Comparison of ENCODE assay signal across 11 cellular contexts in the genomic region with DNA sequence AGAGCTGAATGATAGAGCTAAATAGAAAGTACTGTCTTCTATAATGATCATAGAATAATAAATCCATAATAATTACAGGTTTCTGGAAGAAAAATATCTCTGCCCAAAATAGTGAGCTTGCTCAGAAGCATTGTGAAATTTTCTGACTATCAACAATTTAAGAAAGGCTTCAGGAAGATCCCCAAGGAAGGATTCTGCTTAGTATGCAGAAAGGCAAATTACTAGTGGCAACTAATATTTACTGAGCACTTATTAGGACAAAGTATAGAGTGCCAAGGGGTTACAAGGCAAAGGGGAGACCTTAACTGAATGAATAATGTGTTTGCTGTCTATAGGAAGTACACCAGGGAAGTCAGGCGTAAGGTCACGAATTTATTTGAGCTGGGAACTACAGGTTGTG.
"Had no signal": no experiment of that assay in that cellular context is flagged by ENCODE, and none has a peak within 500 bp of the region (broad histone marks: within the 10 kb centered on the region; RNA-seq: fewer than 3 reads in every experiment).

No MANE protein-coding gene starts in this region.

- H3K36me3 ChIP-seq: HAP-1 had no signal

- FAIRE-seq: H1, H54 had no signal

- H3K4me3 ChIP-seq: GM23248, GM23338, HAP-1 had no signal

- H3K4me1 ChIP-seq: HAP-1 had no signal

- H3K4me2 ChIP-seq: GM23338 had no signal

- H3K27ac ChIP-seq: GM23248 had no signal

- ATAC-seq: GM23338, HCT116 had no signal

- H3K9me3 ChIP-seq: HAP-1 had no signal

- H2AFZ ChIP-seq: GM23248, GM23338 had no signal

- H3K9ac ChIP-seq: GM23248 had no signal

- DNase-seq: GM23248, GOT3, H7, H9, HCEC 1CT, HFFc6 had no signal
